ENCODE assay signal across 17 cellular contexts in genomic region chr13:113220141-113220598, GRCh38. TPM values are rescaled to one million over a fixed set of nuclear protein-coding genes. Genes with fewer than 3 reads are reported as not detected.
A peak's percentile ranks its signal among the peaks of the same experiment; 100 is the strongest.
DNase-seq lines count a peak whose midpoint lies in the region; ATAC-seq and TF ChIP-seq lines count a peak whose summit lies in the region.
"Had no signal": no experiment of that assay in that cellular context is flagged by ENCODE, and none has a peak within 500 bp of the region (broad histone marks: within the 10 kb centered on the region; RNA-seq: fewer than 3 reads in every experiment).

No MANE protein-coding gene starts in this region.

- no peak overlapping the region for H3K4me3 Mint-ChIP-seq in CD4-positive, CD25-positive, alpha-beta regulatory T cell
- H3K4me3 Mint-ChIP-seq in glutamatergic neuron (ENCODE audit: unreplicated experiment) (peak overlapping the region; percentile 0), osteocyte (ENCODE audit: unreplicated experiment) (no peak overlapping the region)
- H3K4me3 Mint-ChIP-seq: naive B cell had no signal

- peaks cover 36% of the 10 kb centered on the region for H3K36me3 Mint-ChIP-seq in CD4-positive, CD25-positive, alpha-beta regulatory T cell
- H3K36me3 Mint-ChIP-seq in glutamatergic neuron (ENCODE audit: unreplicated experiment) (no peaks in the 10 kb centered on the region), osteocyte (ENCODE audit: unreplicated experiment) (peaks cover 23% of the 10 kb centered on the region)

- peaks cover 63% of the 10 kb centered on the region for H3K36me3 ChIP-seq in CD4-positive, CD25-positive, alpha-beta regulatory T cell (ENCODE audit: control insufficient read depth, insufficient read depth, low read length)
- H3K36me3 ChIP-seq in prostate gland, result peaks cover 0 to 4% of the 10 kb centered on the region in 2 donors

- WGBS in prostate gland, result 86% methylated on average over 13 of the region's 13 CpGs

- no peaks in the 10 kb centered on the region for H3K27me3 ChIP-seq in CD4-positive, CD25-positive, alpha-beta regulatory T cell (ENCODE audit: control insufficient read depth, insufficient read depth, low read length)
- no peaks in the 10 kb centered on the region for H3K27me3 ChIP-seq in prostate gland (replicated peaks; ENCODE audit: insufficient read depth)
- H3K27me3 ChIP-seq: tibial nerve had no signal

- DNase-seq in CD4-positive, CD25-positive, alpha-beta regulatory T cell, result no peak
- DNase-seq in NCI-H510A (lab: John Stamatoyannopoulos, UW), result peak; percentile 42
- DNase-seq in glutamatergic neuron, result no peak
- DNase-seq in osteocyte (ENCODE audit: extremely low spot score, unreplicated experiment), result peak; percentile 74
- DNase-seq in NCI-H2029 treated with DMSO at 0.1 percent for 48 hours (lab: John Stamatoyannopoulos, UW), result no peak
- DNase-seq in prostate gland (ENCODE audit: low spot score), result no peak
- DNase-seq: activated CD4-positive, CD25-positive, alpha-beta regulatory T cell; activated CD8-positive, alpha-beta memory T cell treated with anti-CD3 and anti-CD28 coated beads, Interleukin-2, amount 50 U/mL, for 4 hours; kidney; naive B cell; NCI-H2029; NCI-H748 treated with DMSO at 0.1 percent for 48 hours; stimulated activated CD4-positive, alpha-beta T cell treated with anti-CD3 and anti-CD28 coated beads, Interleukin-2, amount 100 ng/mL, for 48 hours; SW 1271 had no signal

- peaks cover 9% of the 10 kb centered on the region for H3K4me1 ChIP-seq in CD4-positive, CD25-positive, alpha-beta regulatory T cell (ENCODE audit: control insufficient read depth, insufficient read depth, low read length, poor library complexity, severe bottlenecking)
- H3K4me1 ChIP-seq in prostate gland (replicated peaks), result peaks cover 10% of the 10 kb centered on the region

- intact Hi-C loops in prostate gland (cut with DNase I), result no loop called here

- no peak for TF ChIP-seq POLR2A in prostate gland (IDR thresholded peaks at IDR 0.05)

- TF ChIP-seq CTCF in glutamatergic neuron (IDR thresholded peaks at IDR 0.05; ENCODE audit: partially characterized antibody, unreplicated experiment) (no peak), osteocyte (IDR thresholded peaks at IDR 0.05) (no peak), prostate gland (IDR thresholded peaks at IDR 0.05) (no peak)

- H3K4me3 ChIP-seq in CD4-positive, CD25-positive, alpha-beta regulatory T cell (ENCODE audit: low read depth, low read length), result no peak overlapping the region
- H3K4me3 ChIP-seq in prostate gland, result no peak overlapping the region
- H3K4me3 ChIP-seq: tibial nerve had no signal

- no peak for ATAC-seq in CD4-positive, CD25-positive, alpha-beta regulatory T cell (ENCODE audit: low read depth in 2 of 2)
- ATAC-seq in GM18861 (IDR thresholded peaks at IDR 0.05; ENCODE audit: unreplicated experiment) (no peak), HG03520 (IDR thresholded peaks at IDR 0.05; ENCODE audit: unreplicated experiment) (no peak)

- no peak overlapping the region for H3K27ac ChIP-seq in CD4-positive, CD25-positive, alpha-beta regulatory T cell (ENCODE audit: insufficient read depth, low read length, poor library complexity, severe bottlenecking)
- no peak overlapping the region for H3K27ac ChIP-seq in prostate gland
- H3K27ac ChIP-seq: tibial nerve had no signal

- no peaks in the 10 kb centered on the region for H3K9me3 ChIP-seq in CD4-positive, CD25-positive, alpha-beta regulatory T cell (ENCODE audit: control insufficient read depth in 2 of 2, low read length in 2 of 2)
- H3K9me3 ChIP-seq in prostate gland, result no peaks in the 10 kb centered on the region
- H3K9me3 ChIP-seq: tibial nerve had no signal

- no peaks in the 10 kb centered on the region for H3K9me3 Mint-ChIP-seq in CD4-positive, CD25-positive, alpha-beta regulatory T cell
- H3K9me3 Mint-ChIP-seq in glutamatergic neuron (ENCODE audit: unreplicated experiment) (peaks cover 4% of the 10 kb centered on the region), osteocyte (ENCODE audit: unreplicated experiment) (no peaks in the 10 kb centered on the region)
- H3K9me3 Mint-ChIP-seq: naive B cell had no signal

- H3K4me1 Mint-ChIP-seq in CD4-positive, CD25-positive, alpha-beta regulatory T cell, result peaks cover 0 to 25% (median 21%) of the 10 kb centered on the region in 4 donors
- H3K4me1 Mint-ChIP-seq in glutamatergic neuron (ENCODE audit: low read depth, unreplicated experiment), result peaks cover 23% of the 10 kb centered on the region
- peaks cover 7% of the 10 kb centered on the region for H3K4me1 Mint-ChIP-seq in osteocyte (ENCODE audit: unreplicated experiment)

- peak overlapping the region in 2 of 3 donors; percentile 36 to 84 for H3K27ac Mint-ChIP-seq in CD4-positive, CD25-positive, alpha-beta regulatory T cell
- H3K27ac Mint-ChIP-seq in glutamatergic neuron (ENCODE audit: unreplicated experiment) (no peak overlapping the region), osteocyte (ENCODE audit: unreplicated experiment) (no peak overlapping the region)

- no peaks in the 10 kb centered on the region for H3K27me3 Mint-ChIP-seq in CD4-positive, CD25-positive, alpha-beta regulatory T cell
- H3K27me3 Mint-ChIP-seq in glutamatergic neuron (ENCODE audit: unreplicated experiment) (no peaks in the 10 kb centered on the region), osteocyte (ENCODE audit: unreplicated experiment) (no peaks in the 10 kb centered on the region)
- H3K27me3 Mint-ChIP-seq: naive B cell had no signal

RNA-seq across cellular contexts. Expression of gene CUL4A, which starts 10.8 kb away (rescaled TPM):
- total RNA-seq in CD4-positive, CD25-positive, alpha-beta regulatory T cell, result 76.4 TPM
- 10 to 100 TPM; 46.5 to 54.7 (median 52.9) TPM for polyA plus RNA-seq in CD4-positive, CD25-positive, alpha-beta regulatory T cell
- total RNA-seq in glutamatergic neuron (ENCODE audit: unreplicated experiment) (43.2 TPM), osteocyte (76.7 and 77.3 TPM in 2 replicates), prostate gland (100 to 1,000 TPM; 103 to 185 TPM)

RNA-seq across cellular contexts. Expression of gene PCID2, which starts 11.7 kb away (rescaled TPM):
- 46.8 TPM for total RNA-seq in CD4-positive, CD25-positive, alpha-beta regulatory T cell
- polyA plus RNA-seq in CD4-positive, CD25-positive, alpha-beta regulatory T cell, result 10 to 100 TPM; 68.5 to 95.4 (median 83.9) TPM
- total RNA-seq in glutamatergic neuron (ENCODE audit: unreplicated experiment), result 48.4 TPM
- 47.9 and 48.1 TPM in 2 replicates for total RNA-seq in osteocyte
- 10 to 100 TPM; 47.7 to 48.6 TPM for total RNA-seq in prostate gland

Comparison
In these comparisons a context has a peak if more than half of its experiments do, and no peak if none do; other contexts are left out.
1. DNase-seq: peak in NCI-H510A (single experiment) and osteocyte (single experiment); none in CD4-positive, CD25-positive, alpha-beta regulatory T cell (0 of 3), glutamatergic neuron (single experiment), NCI-H2029 treated with DMSO at 0.1 percent for 48 hours (single experiment) and prostate gland (single experiment).
2. H3K27ac Mint-ChIP-seq: peak in CD4-positive, CD25-positive, alpha-beta regulatory T cell (2 of 3); none in glutamatergic neuron (single experiment) and osteocyte (single experiment).